Comparison of ENCODE assay signal across 9 cellular contexts in the genomic region with DNA sequence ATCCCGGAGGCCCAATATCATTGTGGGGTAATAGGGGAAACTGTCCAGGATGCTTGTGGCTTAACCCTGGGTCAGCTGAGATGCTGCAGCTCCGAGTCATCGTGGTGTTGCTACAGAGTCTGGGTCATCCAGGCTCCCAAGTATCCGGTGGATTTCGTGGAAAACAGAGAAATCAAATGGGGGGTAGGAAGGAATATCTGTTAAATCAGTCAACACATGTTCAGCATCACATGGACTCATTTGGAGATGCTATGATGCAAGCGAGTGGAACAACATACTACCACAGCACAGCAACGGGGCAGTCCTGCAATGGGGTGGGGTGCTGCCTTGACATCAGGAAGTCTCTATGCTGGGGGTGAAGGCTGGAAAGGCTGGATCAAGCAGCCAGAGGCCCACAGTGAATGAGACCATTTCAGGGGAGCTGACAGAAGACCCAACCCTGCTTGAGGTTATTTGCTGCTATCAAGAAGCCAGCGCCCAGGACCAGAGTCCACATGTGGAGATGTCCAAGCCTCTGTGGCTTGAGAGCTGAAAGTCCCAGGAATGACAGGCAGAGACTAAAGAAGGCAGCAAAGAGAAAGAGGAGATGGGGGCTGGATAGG. TPM values are rescaled to one million over a fixed set of nuclear protein-coding genes. Genes with fewer than 3 reads are reported as not detected.
A peak's percentile ranks its signal among the peaks of the same experiment; 100 is the strongest.
DNase-seq lines count a peak whose midpoint lies in the region; ATAC-seq and TF ChIP-seq lines count a peak whose summit lies in the region.
"Had no signal": no experiment of that assay in that cellular context is flagged by ENCODE, and none has a peak within 500 bp of the region (broad histone marks: within the 10 kb centered on the region; RNA-seq: fewer than 3 reads in every experiment).

No MANE protein-coding gene starts in this region.

- no peak overlapping the region for H3K27ac ChIP-seq in CD8-positive, alpha-beta T cell (ENCODE audit: low read depth, low read length)
- no peak overlapping the region for H3K27ac ChIP-seq in coronary artery
- H3K27ac ChIP-seq: adrenal gland had no signal

- CTCF ChIA-PET in CD8-positive, alpha-beta T cell (lab: Charles Lee): no interaction called here

- no peaks in the 10 kb centered on the region for H3K27me3 Mint-ChIP-seq in CD8-positive, alpha-beta T cell (ENCODE audit: low read depth)

- H3K4me3 ChIP-seq in CD8-positive, alpha-beta T cell (ENCODE audit: low read depth, low read length): no peak overlapping the region
- H3K4me3 ChIP-seq in cardiac fibroblast (replicated peaks in 1 of 2; ENCODE audit: low read depth in 2 of 2, low read length in 2 of 2): no peak overlapping the region
- H3K4me3 ChIP-seq in coronary artery: no peak overlapping the region
- H3K4me3 ChIP-seq: adrenal gland had no signal

- H3K9me3 ChIP-seq in CD8-positive, alpha-beta T cell (ENCODE audit: low read length): no peaks in the 10 kb centered on the region
- H3K9me3 ChIP-seq: adrenal gland had no signal

- no peaks in the 10 kb centered on the region for H3K9me3 Mint-ChIP-seq in CD8-positive, alpha-beta T cell

- ATAC-seq in CD8-positive, alpha-beta T cell: no peak
- no peak for ATAC-seq in HG03108 (IDR thresholded peaks at IDR 0.05; ENCODE audit: unreplicated experiment)

- H3K36me3 ChIP-seq in CD8-positive, alpha-beta T cell (ENCODE audit: insufficient read depth, low read length): no peaks in the 10 kb centered on the region

- H3K4me3 Mint-ChIP-seq in CD8-positive, alpha-beta T cell: peak overlapping the region; percentile 86

- TF ChIP-seq CTCF in CD8-positive, alpha-beta T cell (IDR thresholded peaks at IDR 0.05): no peak
- TF ChIP-seq CTCF in cardiac fibroblast (IDR thresholded peaks at IDR 0.05; ENCODE audit: low read depth, low read length) (no peak), coronary artery (IDR thresholded peaks at IDR 0.05) (no peak)

- peaks cover 36% of the 10 kb centered on the region for H3K4me1 ChIP-seq in CD8-positive, alpha-beta T cell (ENCODE audit: insufficient read depth, low read length)

- H3K36me3 Mint-ChIP-seq in CD8-positive, alpha-beta T cell: no peaks in the 10 kb centered on the region

- peak overlapping the region; percentile 32 for H3K27ac Mint-ChIP-seq in CD8-positive, alpha-beta T cell

- no peak for DNase-seq in CD8-positive, alpha-beta T cell
- DNase-seq in MV-4-11 (lab: John Stamatoyannopoulos, UW) (peak; percentile 81), cardiac fibroblast (ENCODE audit: low read depth in 2 of 2) (peak; percentile 96 to 99), non-pigmented ciliary epithelial cell (ENCODE audit: low read depth) (peak; percentile 94), DMS79 (lab: John Stamatoyannopoulos, UW) (no peak), coronary artery (ENCODE audit: low spot score) (no peak), DMS 273 treated with DMSO at 0.1 percent for 48 hours (lab: John Stamatoyannopoulos, UW) (no peak)

- intact Hi-C loops in CD8-positive, alpha-beta T cell (cut with DNase I, micrococcal nuclease): loop anchor here in 1 of 2 experiments (5.0 kb wide), 1 partner anchor 1330 kb away; no protein-coding TSS in a partner anchor

- POLR2A ChIA-PET in CD8-positive, alpha-beta T cell (lab: Charles Lee): no interaction called here

- H3K27me3 ChIP-seq in CD8-positive, alpha-beta T cell (ENCODE audit: insufficient read depth, low read length): no peaks in the 10 kb centered on the region
- H3K27me3 ChIP-seq: adrenal gland had no signal

- peaks cover 44% of the 10 kb centered on the region for H3K4me1 Mint-ChIP-seq in CD8-positive, alpha-beta T cell (ENCODE audit: low read depth)

RNA-seq across cellular contexts. Expression of a gene that starts 22.9 kb away (rescaled TPM):
- under 1 TPM; 0.90 to 0.92 TPM for total RNA-seq in CD8-positive, alpha-beta T cell

Comparison
In these comparisons a context has a peak if more than half of its experiments do, and no peak if none do; other contexts are left out.
1. DNase-seq: peak in MV-4-11 (single experiment), cardiac fibroblast (2 of 2) and non-pigmented ciliary epithelial cell (single experiment); none in CD8-positive, alpha-beta T cell (0 of 7), DMS79 (single experiment), coronary artery (single experiment) and DMS 273 treated with DMSO at 0.1 percent for 48 hours (single experiment).